In the genomic region with DNA sequence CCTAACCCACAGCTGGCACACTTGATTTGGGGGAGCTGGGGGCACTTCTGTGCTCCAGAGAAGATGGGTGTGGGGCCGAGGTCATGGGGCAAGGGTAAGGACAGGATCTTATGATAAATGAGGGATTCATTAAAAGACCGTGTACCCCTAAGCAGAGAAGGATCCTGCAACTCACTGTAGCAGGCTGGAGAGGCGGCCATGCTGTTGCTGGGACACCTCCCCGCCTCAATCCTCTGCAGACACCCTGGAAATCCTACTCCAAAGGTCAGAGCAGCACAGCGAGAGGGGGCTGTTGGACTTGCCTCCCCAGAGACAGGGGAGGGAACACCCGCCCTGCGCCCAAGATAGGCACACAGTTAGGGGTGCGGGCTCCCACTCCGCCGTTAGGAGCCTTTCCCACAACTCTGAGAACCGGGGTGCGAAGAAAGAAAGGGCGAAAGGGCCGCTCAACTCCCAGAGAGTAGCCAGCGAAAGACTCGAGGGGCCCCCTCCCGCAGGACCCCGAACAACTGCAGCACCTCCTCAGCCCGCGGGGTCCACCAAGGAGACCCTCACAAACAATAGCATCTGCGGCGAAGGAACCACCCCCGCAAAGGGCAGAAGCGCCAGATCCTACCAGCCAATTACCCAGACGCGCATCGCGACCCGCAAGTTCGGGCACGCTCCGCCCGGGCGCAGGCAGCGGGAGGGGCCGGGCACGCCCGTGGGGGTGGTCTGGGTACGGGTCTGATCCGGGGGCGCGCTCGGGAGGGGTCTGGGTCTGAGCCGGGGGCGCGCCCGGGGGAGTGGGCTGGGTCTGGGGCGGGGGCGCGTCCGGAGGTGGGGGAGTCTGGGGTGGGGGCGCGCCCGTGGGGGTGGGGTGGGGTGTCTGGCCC, we compare ENCODE assay signal across 8 cellular contexts. TPM values are rescaled to one million over a fixed set of nuclear protein-coding genes. Genes with fewer than 3 reads are reported as not detected.
DNase-seq lines count a peak whose midpoint lies in the region; ATAC-seq and TF ChIP-seq lines count a peak whose summit lies in the region.

No MANE protein-coding gene starts in this region.

- H3K27ac Mint-ChIP-seq in CD4-positive, alpha-beta memory T cell = no peak overlapping the region
- H3K27ac Mint-ChIP-seq in natural killer cell treated with Interleukin-12 subunit alpha and Interleukin-12 subunit beta and Interleukin-15 and Interleukin-18, amount 100 ng/mL, for 72 hours = no peak overlapping the region

- no peak for TF ChIP-seq CTCF in coronary artery (IDR thresholded peaks at IDR 0.05)

- no peak overlapping the region for H3K27ac ChIP-seq in CD4-positive, alpha-beta memory T cell (ENCODE audit: low read depth, low read length)
- H3K27ac ChIP-seq in coronary artery = peak overlapping the region in 1 of 2 donors; percentile 37

- H3K27me3 Mint-ChIP-seq in CD4-positive, alpha-beta memory T cell = peaks cover 15 to 17% of the 10 kb centered on the region in 2 donors
- H3K27me3 Mint-ChIP-seq in natural killer cell treated with Interleukin-12 subunit alpha and Interleukin-12 subunit beta and Interleukin-15 and Interleukin-18, amount 100 ng/mL, for 72 hours = peaks cover 15 to 30% of the 10 kb centered on the region in 2 donors

- CTCF ChIA-PET in CD4-positive, alpha-beta memory T cell (lab: Charles Lee; ENCODE audit: partially characterized antibody) = no interaction called here

- no peaks in the 10 kb centered on the region for H3K36me3 ChIP-seq in CD4-positive, alpha-beta memory T cell (ENCODE audit: insufficient read depth, low read length)

- H3K9me3 ChIP-seq in CD4-positive, alpha-beta memory T cell (ENCODE audit: control insufficient read depth in 1 of 2, low read length in 2 of 2) = no peaks in the 10 kb centered on the region

- H3K4me3 ChIP-seq in CD4-positive, alpha-beta memory T cell (ENCODE audit: low read length in 2 of 2) = no peak overlapping the region
- peak overlapping the region; percentile 87 for H3K4me3 ChIP-seq in coronary artery

- ATAC-seq in natural killer cell treated with Interleukin-12 subunit alpha and Interleukin-12 subunit beta and Interleukin-15 and Interleukin-18, amount 100 ng/mL, for 72 hours = no peak
- ATAC-seq in GM18519 (IDR thresholded peaks at IDR 0.05; ENCODE audit: low FRiP score, unreplicated experiment) (no peak), HG02610 (IDR thresholded peaks at IDR 0.05; ENCODE audit: unreplicated experiment) (no peak), GM18873 (IDR thresholded peaks at IDR 0.05; ENCODE audit: low FRiP score, unreplicated experiment) (no peak), HG02938 (IDR thresholded peaks at IDR 0.05; ENCODE audit: unreplicated experiment) (no peak)

- peaks cover 4% of the 10 kb centered on the region for H3K27me3 ChIP-seq in CD4-positive, alpha-beta memory T cell (ENCODE audit: insufficient read depth, low read length)

- peak overlapping the region in 7 of 8 donors; percentile 62 to 71 (median 68) for H3K4me3 Mint-ChIP-seq in CD4-positive, alpha-beta memory T cell
- peak overlapping the region; percentile 47 for H3K4me3 Mint-ChIP-seq in natural killer cell treated with Interleukin-12 subunit alpha and Interleukin-12 subunit beta and Interleukin-15 and Interleukin-18, amount 100 ng/mL, for 72 hours

- DNase-seq in CD4-positive, alpha-beta memory T cell = no peak
- DNase-seq in NCI-H1694 (lab: John Stamatoyannopoulos, UW) (peak; percentile 47), coronary artery (ENCODE audit: low spot score) (peak; percentile 69)
- DNase-seq in natural killer cell treated with Interleukin-12 subunit alpha and Interleukin-12 subunit beta and Interleukin-15 and Interleukin-18, amount 100 ng/mL, for 72 hours (ENCODE audit: low spot score) = no peak

- no peaks in the 10 kb centered on the region for H3K36me3 Mint-ChIP-seq in CD4-positive, alpha-beta memory T cell
- H3K36me3 Mint-ChIP-seq in natural killer cell treated with Interleukin-12 subunit alpha and Interleukin-12 subunit beta and Interleukin-15 and Interleukin-18, amount 100 ng/mL, for 72 hours = no peaks in the 10 kb centered on the region

- no peaks in the 10 kb centered on the region for H3K4me1 ChIP-seq in CD4-positive, alpha-beta memory T cell (ENCODE audit: insufficient read depth, low read length)

- intact Hi-C loops in CD4-positive, alpha-beta memory T cell (cut with micrococcal nuclease) = no loop called here

- H3K9me3 Mint-ChIP-seq in CD4-positive, alpha-beta memory T cell = peaks cover 0 to 3% (median 0%) of the 10 kb centered on the region in 8 donors
- no peaks in the 10 kb centered on the region for H3K9me3 Mint-ChIP-seq in natural killer cell treated with Interleukin-12 subunit alpha and Interleukin-12 subunit beta and Interleukin-15 and Interleukin-18, amount 100 ng/mL, for 72 hours

- POLR2A ChIA-PET in CD4-positive, alpha-beta memory T cell (lab: Charles Lee; ENCODE audit: partially characterized antibody) = no interaction called here

- peaks cover 0 to 20% (median 5%) of the 10 kb centered on the region in 4 donors for H3K4me1 Mint-ChIP-seq in CD4-positive, alpha-beta memory T cell
- H3K4me1 Mint-ChIP-seq in natural killer cell treated with Interleukin-12 subunit alpha and Interleukin-12 subunit beta and Interleukin-15 and Interleukin-18, amount 100 ng/mL, for 72 hours (ENCODE audit: low read depth in 2 of 2) = no peaks in the 10 kb centered on the region

RNA-seq across cellular contexts. Expression of gene PARD6G, which starts 1.3 kb away (rescaled TPM):
- 1 to 10 TPM in 1 of 2 experiments, under 1 TPM in 1; 0.28 to 1.3 TPM for total RNA-seq in CD4-positive, alpha-beta memory T cell
- under 1 TPM in 1 of 2 donors, not detected in 1; 0.13 TPM for polyA plus RNA-seq in CD4-positive, alpha-beta memory T cell
- not detected for total RNA-seq in natural killer cell treated with Interleukin-12 subunit alpha and Interleukin-12 subunit beta and Interleukin-15 and Interleukin-18, amount 100 ng/mL, for 72 hours

Comparison
In these comparisons a context has a peak if more than half of its experiments do, and no peak if none do; other contexts are left out.
1. DNase-seq: peak in NCI-H1694 (single experiment) and coronary artery (single experiment); none in CD4-positive, alpha-beta memory T cell (0 of 5) and natural killer cell treated with Interleukin-12 subunit alpha and Interleukin-12 subunit beta and Interleukin-15 and Interleukin-18, amount 100 ng/mL, for 72 hours (single experiment).